33 cellular contexts compared by ENCODE assay signal in genomic region chr13:110775576-110775975, GRCh38.
"Had no signal": no experiment of that assay in that cellular context is flagged by ENCODE, and none has a peak within 500 bp of the region (broad histone marks: within the 10 kb centered on the region; RNA-seq: fewer than 3 reads in every experiment).

No MANE protein-coding gene starts in this region.

- H3K4me1 ChIP-seq: Peyer's patch had no signal

- H3K27ac Mint-ChIP-seq: activated CD4-positive, alpha-beta memory T cell treated with anti-CD3 and anti-CD28 coated beads, Interleukin-2, amount 10 ng/mL, durations not matched to agents 7 days and 5 days; activated CD8-positive, alpha-beta memory T cell treated with anti-CD3 and anti-CD28 coated beads, Interleukin-2, amount 10 ng/mL, durations not matched to agents 7 days and 5 days; activated naive CD4-positive, alpha-beta T cell treated with anti-CD3 and anti-CD28 coated beads, Interleukin-2, amount 10 ng/mL, durations not matched to agents 7 days and 5 days; activated naive CD8-positive, alpha-beta T cell; activated naive CD8-positive, alpha-beta T cell treated with anti-CD3 and anti-CD28 coated beads, Interleukin-2, amount 50 U/mL, for 24 hours; brain had no signal

- H3K4me3 ChIP-seq: Peyer's patch had no signal

- FAIRE-seq: bronchial epithelial cell had no signal

- H3K27me3 Mint-ChIP-seq: brain had no signal

- DNase-seq: activated CD4-positive, alpha-beta memory T cell treated with anti-CD3 and anti-CD28 coated beads, Interleukin-2, amount 10 ng/mL, durations not matched to agents 7 days and 5 days; activated CD4-positive, alpha-beta T cell treated with anti-CD3 and anti-CD28 coated beads for 1 hour; activated CD4-positive, alpha-beta T cell treated with anti-CD3 and anti-CD28 coated beads for 48 hours; activated CD4-positive, CD25-positive, alpha-beta regulatory T cell; activated CD8-positive, alpha-beta memory T cell treated with anti-CD3 and anti-CD28 coated beads for 24 hours; activated CD8-positive, alpha-beta memory T cell treated with anti-CD3 and anti-CD28 coated beads, Interleukin-2, amount 10 ng/mL, durations not matched to agents 7 days and 5 days; activated CD8-positive, alpha-beta memory T cell treated with anti-CD3 and anti-CD28 coated beads, Interleukin-2, amount 50 U/mL, for 48 hours; activated effector memory CD4-positive, alpha-beta T cell treated with Interleukin-2 at 50 U/mL for 16 hours; activated naive CD4-positive, alpha-beta T cell treated with anti-CD3 and anti-CD28 coated beads, Interleukin-2, amount 10 ng/mL, durations not matched to agents 7 days and 5 days; activated naive CD8-positive, alpha-beta T cell treated with anti-CD3 and anti-CD28 coated beads, Interleukin-2, amount 50 U/mL, for 24 hours; activated T-cell treated with anti-CD3 and anti-CD28 coated beads, Interleukin-2, amount 50 U/mL, for 48 hours; anterior cingulate cortex; caudate nucleus; Karpas-422; NCI-H1048; NCI-H1105 treated with DMSO at 0.1 percent for 48 hours; NCI-H1436; NCI-H1694; NCI-H2029; NCI-H345; NCI-H524 treated with DMSO at 0.1 percent for 48 hours; PC-3; Peyer's patch; SIG-M5; SW 1271; T-helper 1 cell; T1000; WERI-Rb-1 had no signal

- H3K9me3 Mint-ChIP-seq: activated naive CD4-positive, alpha-beta T cell treated with anti-CD3 and anti-CD28 coated beads, Interleukin-2, amount 10 ng/mL, durations not matched to agents 7 days and 5 days; activated naive CD8-positive, alpha-beta T cell treated with anti-CD3 and anti-CD28 coated beads, Interleukin-2, amount 50 U/mL, for 24 hours had no signal

- H3K4me3 Mint-ChIP-seq: activated CD4-positive, alpha-beta memory T cell treated with anti-CD3 and anti-CD28 coated beads, Interleukin-2, amount 10 ng/mL, durations not matched to agents 7 days and 5 days; activated CD8-positive, alpha-beta memory T cell treated with anti-CD3 and anti-CD28 coated beads, Interleukin-2, amount 10 ng/mL, durations not matched to agents 7 days and 5 days; activated naive CD4-positive, alpha-beta T cell treated with anti-CD3 and anti-CD28 coated beads, Interleukin-2, amount 10 ng/mL, durations not matched to agents 7 days and 5 days; activated naive CD8-positive, alpha-beta T cell; activated naive CD8-positive, alpha-beta T cell treated with anti-CD3 and anti-CD28 coated beads, Interleukin-2, amount 50 U/mL, for 24 hours; brain had no signal

- H3K27ac ChIP-seq: Peyer's patch, RWPE1, WERI-Rb-1 had no signal

- H3K36me3 Mint-ChIP-seq: activated CD8-positive, alpha-beta memory T cell treated with anti-CD3 and anti-CD28 coated beads, Interleukin-2, amount 10 ng/mL, durations not matched to agents 7 days and 5 days; activated naive CD4-positive, alpha-beta T cell treated with anti-CD3 and anti-CD28 coated beads, Interleukin-2, amount 10 ng/mL, durations not matched to agents 7 days and 5 days; activated naive CD8-positive, alpha-beta T cell; brain had no signal

- H3K27me3 ChIP-seq: Peyer's patch had no signal

- ATAC-seq: activated CD8-positive, alpha-beta memory T cell treated with anti-CD3 and anti-CD28 coated beads, Interleukin-2, amount 10 ng/mL, durations not matched to agents 7 days and 5 days; activated naive CD8-positive, alpha-beta T cell treated with anti-CD3 and anti-CD28 coated beads, Interleukin-2, amount 50 U/mL, for 24 hours; PC-3; Right ventricle myocardium inferior had no signal

- H3K9me3 ChIP-seq: Peyer's patch had no signal

- H3K4me1 Mint-ChIP-seq: activated naive CD4-positive, alpha-beta T cell treated with anti-CD3 and anti-CD28 coated beads, Interleukin-2, amount 10 ng/mL, durations not matched to agents 7 days and 5 days had no signal

- H3K36me3 ChIP-seq: Peyer's patch, WERI-Rb-1 had no signal
